ENCODE assay signal across 11 cellular contexts in the genomic region with DNA sequence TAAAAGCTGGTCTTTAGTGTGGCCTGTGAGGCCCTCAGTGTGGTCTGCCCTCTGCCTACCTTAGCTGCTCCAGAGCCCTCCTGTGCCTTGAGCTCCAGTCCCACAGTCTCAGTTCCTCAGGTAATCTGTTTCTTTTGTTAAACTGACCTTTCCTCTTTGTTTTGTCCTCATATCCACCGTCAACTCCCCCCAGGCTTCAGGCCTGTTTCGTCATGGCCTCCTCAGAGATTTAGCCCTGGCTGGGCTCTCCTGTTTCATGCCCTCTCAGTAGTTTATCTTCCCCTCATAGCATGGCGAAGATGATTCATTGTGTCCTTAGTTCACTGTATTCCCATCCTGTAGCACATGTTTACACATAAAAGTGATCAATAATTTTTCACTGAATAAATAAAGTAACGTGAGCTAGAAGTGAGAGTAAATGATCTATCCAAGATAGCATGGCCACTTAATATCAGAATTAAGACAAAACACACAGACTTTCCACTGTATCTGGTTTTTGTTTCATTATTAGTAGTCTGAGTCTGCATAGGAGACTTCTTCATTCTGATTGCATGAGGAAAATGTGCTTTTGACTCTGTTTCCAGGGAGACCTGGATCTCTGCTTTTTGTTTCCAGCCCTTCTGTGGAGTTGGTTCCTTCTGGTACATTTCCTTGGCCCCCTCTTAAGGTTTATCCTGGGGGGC.
DNase-seq lines count a peak whose midpoint lies in the region; ATAC-seq, FAIRE-seq and TF ChIP-seq lines count a peak whose summit lies in the region.
"Had no signal": no experiment of that assay in that cellular context is flagged by ENCODE, and none has a peak within 500 bp of the region (broad histone marks: within the 10 kb centered on the region; RNA-seq: fewer than 3 reads in every experiment).

No MANE protein-coding gene starts in this region.

- no peak overlapping the region for H3K4me3 Mint-ChIP-seq in nephron progenitor cell
- H3K4me3 Mint-ChIP-seq in activated CD4-positive, alpha-beta memory T cell treated with anti-CD3 and anti-CD28 coated beads for 36 hours = no peak overlapping the region
- H3K4me3 Mint-ChIP-seq: T-helper 2 cell treated with Interferon-gamma antibody and Interleukin-4, amounts not matched to agents 5 μg/mL and 100 μg/mL, for 36 hours had no signal

- no peak for TF ChIP-seq CTCF in nephron progenitor cell (IDR thresholded peaks at IDR 0.05)

- intact Hi-C loops in activated CD4-positive, alpha-beta memory T cell treated with anti-CD3 and anti-CD28 coated beads for 36 hours (cut with micrococcal nuclease) = loop anchor here (5.0 kb wide), 1 partner anchor 54 kb away; no protein-coding TSS in a partner anchor

- CTCF ChIA-PET in activated CD4-positive, alpha-beta memory T cell treated with anti-CD3 and anti-CD28 coated beads for 36 hours (lab: Charles Lee) = no interaction called here

- peak overlapping the region; percentile 81 for H3K27ac Mint-ChIP-seq in nephron progenitor cell
- no peak overlapping the region for H3K27ac Mint-ChIP-seq in activated CD4-positive, alpha-beta memory T cell treated with anti-CD3 and anti-CD28 coated beads for 36 hours
- H3K27ac Mint-ChIP-seq: T-helper 2 cell treated with Interferon-gamma antibody and Interleukin-4, amounts not matched to agents 5 μg/mL and 100 μg/mL, for 36 hours had no signal

- ATAC-seq in GM18519 (IDR thresholded peaks at IDR 0.05; ENCODE audit: low FRiP score, unreplicated experiment) = peak; percentile 96
- ATAC-seq in GM21576 (IDR thresholded peaks at IDR 0.05; ENCODE audit: unreplicated experiment) = peak; percentile 96
- ATAC-seq in HG03442 (IDR thresholded peaks at IDR 0.05; ENCODE audit: unreplicated experiment) = peak; percentile 98

- H3K36me3 Mint-ChIP-seq in nephron progenitor cell (ENCODE audit: low read depth) = peaks cover 15% of the 10 kb centered on the region
- H3K36me3 Mint-ChIP-seq in activated CD4-positive, alpha-beta memory T cell treated with anti-CD3 and anti-CD28 coated beads for 36 hours = peaks cover 2% of the 10 kb centered on the region

- FAIRE-seq in urothelium cell line (lab: Jason Lieb, UNC) = no peak

- H3K27me3 Mint-ChIP-seq in nephron progenitor cell (ENCODE audit: low read depth, poor library complexity) = peaks cover 4% of the 10 kb centered on the region
- H3K27me3 Mint-ChIP-seq in activated CD4-positive, alpha-beta memory T cell treated with anti-CD3 and anti-CD28 coated beads for 36 hours = no peaks in the 10 kb centered on the region

- peaks cover 12% of the 10 kb centered on the region for H3K4me1 Mint-ChIP-seq in nephron progenitor cell
- peaks cover 8% of the 10 kb centered on the region for H3K4me1 Mint-ChIP-seq in activated CD4-positive, alpha-beta memory T cell treated with anti-CD3 and anti-CD28 coated beads for 36 hours (ENCODE audit: low read depth)

- DNase-seq in nephron progenitor cell (no peak), epidermal melanocyte (ENCODE audit: insufficient read length, low spot score) (no peak), urothelium cell line (ENCODE audit: low spot score) (no peak), kidney glomerular epithelial cell (lab: John Stamatoyannopoulos, UW) (no peak)
- no peak for DNase-seq in activated CD4-positive, alpha-beta memory T cell treated with anti-CD3 and anti-CD28 coated beads for 36 hours
- DNase-seq: MG63, upper lobe of left lung had no signal

- H3K9me3 Mint-ChIP-seq in nephron progenitor cell = peaks cover 27% of the 10 kb centered on the region
- peaks cover 2% of the 10 kb centered on the region for H3K9me3 Mint-ChIP-seq in activated CD4-positive, alpha-beta memory T cell treated with anti-CD3 and anti-CD28 coated beads for 36 hours
- H3K9me3 Mint-ChIP-seq: T-helper 2 cell treated with Interferon-gamma antibody and Interleukin-4, amounts not matched to agents 5 μg/mL and 100 μg/mL, for 36 hours had no signal

- POLR2A ChIA-PET in activated CD4-positive, alpha-beta memory T cell treated with anti-CD3 and anti-CD28 coated beads for 36 hours (lab: Charles Lee) = no interaction called here
